9 cellular contexts compared by ENCODE assay signal in the genomic region with DNA sequence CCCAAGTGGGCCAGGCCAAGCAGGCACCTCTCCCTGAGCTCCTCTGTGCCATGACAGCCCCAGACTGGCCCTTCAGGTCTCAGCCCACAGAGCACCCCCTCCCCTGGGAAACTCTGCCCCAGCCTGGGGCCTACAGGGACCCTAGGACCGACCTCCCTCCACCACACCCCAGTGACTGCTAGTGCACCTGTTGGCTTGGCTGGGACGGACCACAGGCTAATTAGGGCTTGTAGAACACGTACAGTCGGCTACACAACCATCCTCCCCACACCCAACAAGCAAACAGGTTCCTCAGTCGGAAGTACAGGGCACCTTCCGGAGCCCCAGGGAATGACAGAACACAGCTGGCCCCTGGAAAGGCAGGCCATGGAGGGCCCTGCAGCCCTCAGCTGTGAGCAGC. TPM values are rescaled to one million over a fixed set of nuclear protein-coding genes. Genes with fewer than 3 reads are reported as not detected.
DNase-seq lines count a peak whose midpoint lies in the region; ATAC-seq lines count a peak whose summit lies in the region.
"Had no signal": no experiment of that assay in that cellular context is flagged by ENCODE, and none has a peak within 500 bp of the region (broad histone marks: within the 10 kb centered on the region; RNA-seq: fewer than 3 reads in every experiment).

No MANE protein-coding gene starts in this region.

- peaks cover 11 to 35% of the 10 kb centered on the region in 2 donors for H3K36me3 Mint-ChIP-seq in CD4-positive, alpha-beta memory T cell
- H3K36me3 Mint-ChIP-seq in activated naive CD8-positive, alpha-beta T cell treated with anti-CD3 and anti-CD28 coated beads for 36 hours, result peaks cover 8% of the 10 kb centered on the region

- H3K27me3 Mint-ChIP-seq in CD4-positive, alpha-beta memory T cell, result no peaks in the 10 kb centered on the region
- no peaks in the 10 kb centered on the region for H3K27me3 Mint-ChIP-seq in activated naive CD8-positive, alpha-beta T cell treated with anti-CD3 and anti-CD28 coated beads for 36 hours

- peak overlapping the region; percentile 40 to 43 for H3K4me3 ChIP-seq in CD4-positive, alpha-beta memory T cell (ENCODE audit: low read length in 2 of 2)

- POLR2A ChIA-PET in CD4-positive, alpha-beta memory T cell (lab: Charles Lee; ENCODE audit: partially characterized antibody), result interaction anchor here (0.7 to 8.1 kb wide), 30 partner anchors 9 to 279 kb away, joined by 3 to 71 read pairs (median 6); partner anchors contain the start of genes ADM2, ARSA, CHKB and HDAC10

- intact Hi-C loops in CD4-positive, alpha-beta memory T cell (cut with micrococcal nuclease), result loop anchor here (1.0 to 10.0 kb wide), 5 partner anchors 11 to 216 kb away; partner anchors contain the start of genes ADM2, CHKB and HDAC10

- H3K9me3 Mint-ChIP-seq in CD4-positive, alpha-beta memory T cell, result no peaks in the 10 kb centered on the region
- H3K9me3 Mint-ChIP-seq in activated naive CD8-positive, alpha-beta T cell treated with anti-CD3 and anti-CD28 coated beads for 36 hours, result no peaks in the 10 kb centered on the region

- H3K4me1 Mint-ChIP-seq in CD4-positive, alpha-beta memory T cell, result peaks cover 35 to 71% (median 53%) of the 10 kb centered on the region in 4 donors
- H3K4me1 Mint-ChIP-seq in activated naive CD8-positive, alpha-beta T cell treated with anti-CD3 and anti-CD28 coated beads for 36 hours, result peaks cover 76% of the 10 kb centered on the region

- no peaks in the 10 kb centered on the region for H3K27me3 ChIP-seq in CD4-positive, alpha-beta memory T cell (ENCODE audit: insufficient read depth, low read length)

- peak overlapping the region; percentile 74 to 88 (median 84) for H3K4me3 Mint-ChIP-seq in CD4-positive, alpha-beta memory T cell
- H3K4me3 Mint-ChIP-seq in activated naive CD8-positive, alpha-beta T cell treated with anti-CD3 and anti-CD28 coated beads for 36 hours, result peak overlapping the region; percentile 71

- H3K27ac ChIP-seq in CD4-positive, alpha-beta memory T cell (ENCODE audit: low read depth, low read length), result peak overlapping the region; percentile 75

- peak; percentile 2 for ATAC-seq in HG03457 (IDR thresholded peaks at IDR 0.05; ENCODE audit: unreplicated experiment)

- peaks cover 23% of the 10 kb centered on the region for H3K36me3 ChIP-seq in CD4-positive, alpha-beta memory T cell (ENCODE audit: insufficient read depth, low read length)

- H3K4me1 ChIP-seq in CD4-positive, alpha-beta memory T cell (ENCODE audit: insufficient read depth, low read length), result peaks cover 63% of the 10 kb centered on the region

- no peaks in the 10 kb centered on the region for H3K9me3 ChIP-seq in CD4-positive, alpha-beta memory T cell (ENCODE audit: control insufficient read depth in 1 of 2, low read length in 2 of 2)

- peak overlapping the region; percentile 89 to 98 (median 96) for H3K27ac Mint-ChIP-seq in CD4-positive, alpha-beta memory T cell
- H3K27ac Mint-ChIP-seq in activated naive CD8-positive, alpha-beta T cell treated with anti-CD3 and anti-CD28 coated beads for 36 hours, result peak overlapping the region; percentile 91

- CTCF ChIA-PET in CD4-positive, alpha-beta memory T cell (lab: Charles Lee; ENCODE audit: partially characterized antibody), result interaction anchor here (0.7 to 3.8 kb wide), 15 partner anchors 9 to 150 kb away, joined by 3 to 29 read pairs (median 4); partner anchors contain the start of genes SCO2 and SYCE3

- peak in 1 of 5 donors; percentile 44 for DNase-seq in CD4-positive, alpha-beta memory T cell
- DNase-seq in activated naive CD8-positive, alpha-beta T cell treated with anti-CD3 and anti-CD28 coated beads for 36 hours, result no peak
- DNase-seq in myocyte (ENCODE audit: low read depth) (peak; percentile 74), NCI-H2227 (lab: John Stamatoyannopoulos, UW; ENCODE audit: unreplicated experiment) (no peak), NCI-H146 (lab: John Stamatoyannopoulos, UW) (no peak), NCI-H1694 (lab: John Stamatoyannopoulos, UW) (no peak), DMS79 treated with DMSO at 0.1 percent for 48 hours (lab: John Stamatoyannopoulos, UW) (no peak)
- DNase-seq: NCI-H774 had no signal

RNA-seq across cellular contexts. Expression of gene SBF1, which starts 4.3 kb away (rescaled TPM):
- total RNA-seq in CD4-positive, alpha-beta memory T cell, result 100 to 1,000 TPM; 217 to 221 TPM
- polyA plus RNA-seq in CD4-positive, alpha-beta memory T cell, result 10 to 100 TPM; 13.2 to 42.9 TPM
- 100 to 1,000 TPM; 101 to 102 TPM for total RNA-seq in activated naive CD8-positive, alpha-beta T cell treated with anti-CD3 and anti-CD28 coated beads for 36 hours
- 121 and 127 TPM in 2 replicates for total RNA-seq in myocyte
- polyA plus RNA-seq in myocyte (2012), result 71.8 TPM

RNA-seq across cellular contexts. Expression of gene ADM2, which starts 10.9 kb away (rescaled TPM):
- total RNA-seq in CD4-positive, alpha-beta memory T cell, result 1 to 10 TPM; 4.4 to 4.5 TPM
- under 1 TPM; 0.07 to 0.48 TPM for polyA plus RNA-seq in CD4-positive, alpha-beta memory T cell
- 1 to 10 TPM; 6.7 to 7.5 TPM for total RNA-seq in activated naive CD8-positive, alpha-beta T cell treated with anti-CD3 and anti-CD28 coated beads for 36 hours
- 0.67 and 1.6 TPM in 2 replicates for total RNA-seq in myocyte
- 10.6 TPM for polyA plus RNA-seq in myocyte (2012)

RNA-seq across cellular contexts. Expression of gene MIOX, which starts 16.2 kb away (rescaled TPM):
- not detected for total RNA-seq in CD4-positive, alpha-beta memory T cell
- polyA plus RNA-seq in CD4-positive, alpha-beta memory T cell, result not detected
- under 1 TPM in 1 of 2 experiments, not detected in 1; 0.29 TPM for total RNA-seq in activated naive CD8-positive, alpha-beta T cell treated with anti-CD3 and anti-CD28 coated beads for 36 hours
- not detected in 2 replicates for total RNA-seq in myocyte
- polyA plus RNA-seq in myocyte (2012), result 0.23 TPM

RNA-seq across cellular contexts. Expression of gene LMF2, which starts 37.0 kb away (rescaled TPM):
- total RNA-seq in CD4-positive, alpha-beta memory T cell, result 100 to 1,000 TPM; 152 to 155 TPM
- 10 to 100 TPM; 21.7 to 33.8 TPM for polyA plus RNA-seq in CD4-positive, alpha-beta memory T cell
- total RNA-seq in activated naive CD8-positive, alpha-beta T cell treated with anti-CD3 and anti-CD28 coated beads for 36 hours, result 10 to 100 TPM; 59.3 to 62.6 TPM
- total RNA-seq in myocyte, result 41.3 and 46.6 TPM in 2 replicates
- 60.6 TPM for polyA plus RNA-seq in myocyte (2012)

RNA-seq across cellular contexts. Expression of gene NCAPH2, which starts 37.5 kb away (rescaled TPM):
- total RNA-seq in CD4-positive, alpha-beta memory T cell, result 10 to 100 TPM; 81.1 to 81.8 TPM
- polyA plus RNA-seq in CD4-positive, alpha-beta memory T cell, result 10 to 100 TPM; 36.4 to 36.9 TPM
- total RNA-seq in activated naive CD8-positive, alpha-beta T cell treated with anti-CD3 and anti-CD28 coated beads for 36 hours, result 100 to 1,000 TPM; 143 to 152 TPM
- total RNA-seq in myocyte, result 21.6 and 25.3 TPM in 2 replicates
- polyA plus RNA-seq in myocyte (2012), result 23.1 TPM
